In genomic region chr5:139167052-139167451, GRCh38 we compare ENCODE assay signal across 14 cellular contexts. TPM values are rescaled to one million over a fixed set of nuclear protein-coding genes. Genes with fewer than 3 reads are reported as not detected.
DNase-seq lines count a peak whose midpoint lies in the region; ATAC-seq and TF ChIP-seq lines count a peak whose summit lies in the region.
"Had no signal": no experiment of that assay in that cellular context is flagged by ENCODE, and none has a peak within 500 bp of the region (broad histone marks: within the 10 kb centered on the region; RNA-seq: fewer than 3 reads in every experiment).

No MANE protein-coding gene starts in this region.

- peaks cover 25% of the 10 kb centered on the region for H3K4me1 Mint-ChIP-seq in progenitor cell of endocrine pancreas (ENCODE audit: low read depth)
- peaks cover 29% of the 10 kb centered on the region for H3K4me1 Mint-ChIP-seq in endothelial cell (ENCODE audit: unreplicated experiment)
- peaks cover 5% of the 10 kb centered on the region for H3K4me1 Mint-ChIP-seq in activated T-cell treated with anti-CD3 and anti-CD28 coated beads, Interleukin-2, amount 50 U/mL, for 24 hours (ENCODE audit: low read depth)

- no peak overlapping the region for H3K23ac ChIP-seq in mesendoderm (ENCODE audit: low read length)

- no peak overlapping the region for H4K5ac ChIP-seq in mesendoderm (ENCODE audit: low read length)

- no peaks in the 10 kb centered on the region for H3K9me3 ChIP-seq in cardiac muscle cell (ENCODE audit: low read depth)
- H3K9me3 ChIP-seq: HAP-1 had no signal

- no peak overlapping the region for H3K4me3 Mint-ChIP-seq in progenitor cell of endocrine pancreas (ENCODE audit: low read depth)
- no peak overlapping the region for H3K4me3 Mint-ChIP-seq in endothelial cell (ENCODE audit: unreplicated experiment)
- H3K4me3 Mint-ChIP-seq in activated T-cell treated with anti-CD3 and anti-CD28 coated beads, Interleukin-2, amount 50 U/mL, for 24 hours = no peak overlapping the region
- H3K4me3 Mint-ChIP-seq: CD14-positive monocyte; CD8-positive, alpha-beta memory T cell had no signal

- H3K79me1 ChIP-seq in mesendoderm (ENCODE audit: low read length) = no peaks in the 10 kb centered on the region

- no peak overlapping the region for H3K9ac ChIP-seq in mesendoderm (ENCODE audit: low read length)

- peaks cover 28% of the 10 kb centered on the region for H3K4me1 ChIP-seq in cardiac muscle cell (ENCODE audit: low read depth)
- peaks cover 2% of the 10 kb centered on the region for H3K4me1 ChIP-seq in mesendoderm (ENCODE audit: control insufficient read depth, low read depth, low read length)
- H3K4me1 ChIP-seq: HAP-1 had no signal

- H3K36me3 Mint-ChIP-seq in progenitor cell of endocrine pancreas (ENCODE audit: insufficient read depth) (peaks cover 8% of the 10 kb centered on the region), endothelial cell (ENCODE audit: low read depth, unreplicated experiment) (peaks cover 6% of the 10 kb centered on the region)
- H3K36me3 Mint-ChIP-seq in activated T-cell treated with anti-CD3 and anti-CD28 coated beads, Interleukin-2, amount 50 U/mL, for 24 hours (ENCODE audit: low read depth) = peaks cover 5% of the 10 kb centered on the region

- peak overlapping the region; percentile 91 for H3K27ac ChIP-seq in cardiac muscle cell
- no peak overlapping the region for H3K27ac ChIP-seq in mesendoderm (ENCODE audit: low read depth, low read length)
- H3K27ac ChIP-seq: 22Rv1 had no signal

- no peak for ATAC-seq in left cardiac atrium

- H3K18ac ChIP-seq in mesendoderm (ENCODE audit: low read length) = no peak overlapping the region

- H3K27ac Mint-ChIP-seq in progenitor cell of endocrine pancreas (peak overlapping the region; percentile 59), endothelial cell (ENCODE audit: unreplicated experiment) (no peak overlapping the region)
- H3K27ac Mint-ChIP-seq in activated T-cell treated with anti-CD3 and anti-CD28 coated beads, Interleukin-2, amount 50 U/mL, for 24 hours = no peak overlapping the region
- H3K27ac Mint-ChIP-seq: CD8-positive, alpha-beta memory T cell had no signal

- H2AK5ac ChIP-seq in mesendoderm (ENCODE audit: low read length) = no peak overlapping the region

- no peak overlapping the region for H3K4ac ChIP-seq in mesendoderm (ENCODE audit: low read depth, low read length)

- intact Hi-C loops in left cardiac atrium (cut with DNase I) = no loop called here

- no peak overlapping the region for H3K4me2 ChIP-seq in mesendoderm (ENCODE audit: low read length)

- H3K9me3 Mint-ChIP-seq in progenitor cell of endocrine pancreas (ENCODE audit: low read depth) (peaks cover 9% of the 10 kb centered on the region), endothelial cell (ENCODE audit: unreplicated experiment) (peaks cover 5% of the 10 kb centered on the region)
- H3K9me3 Mint-ChIP-seq in activated T-cell treated with anti-CD3 and anti-CD28 coated beads, Interleukin-2, amount 50 U/mL, for 24 hours = peaks cover 5% of the 10 kb centered on the region

- no peak for DNase-seq in cardiac muscle cell (ENCODE audit: low read depth in 1 of 2, low spot score in 1 of 2)
- DNase-seq in left cardiac atrium = no peak
- DNase-seq in mesendoderm = peak; percentile 54
- DNase-seq in progenitor cell of endocrine pancreas (ENCODE audit: low spot score, unreplicated experiment) = no peak
- no peak for DNase-seq in ecto neural progenitor cell (ENCODE audit: low spot score)
- no peak for DNase-seq in endothelial cell (ENCODE audit: low spot score)
- DNase-seq in activated T-cell treated with anti-CD3 and anti-CD28 coated beads, Interleukin-2, amount 50 U/mL, for 24 hours = no peak
- DNase-seq: Caco-2; CD8-positive, alpha-beta memory T cell; DND-41; GF-D8 had no signal

- WGBS in mesendoderm (ENCODE audit: extremely low coverage, insufficient coverage, low lambda C conversion rate) = no CpG with 5 or more reads among the region's 8 CpGs

- H3K56ac ChIP-seq in mesendoderm (ENCODE audit: low read length) = no peak overlapping the region

- no peak overlapping the region for H3K4me3 ChIP-seq in cardiac muscle cell
- no peak overlapping the region for H3K4me3 ChIP-seq in mesendoderm (ENCODE audit: low read length)
- H3K4me3 ChIP-seq: HAP-1 had no signal

- H3K27me3 Mint-ChIP-seq in progenitor cell of endocrine pancreas (no peaks in the 10 kb centered on the region), endothelial cell (ENCODE audit: unreplicated experiment) (peaks cover 1% of the 10 kb centered on the region)
- H3K27me3 Mint-ChIP-seq in activated T-cell treated with anti-CD3 and anti-CD28 coated beads, Interleukin-2, amount 50 U/mL, for 24 hours = no peaks in the 10 kb centered on the region

- TF ChIP-seq CTCF in cardiac muscle cell (IDR thresholded peaks at IDR 0.05; ENCODE audit: low read depth, low read length) (no peak), progenitor cell of endocrine pancreas (IDR thresholded peaks at IDR 0.05; ENCODE audit: unreplicated experiment) (no peak), endothelial cell (IDR thresholded peaks at IDR 0.05; ENCODE audit: unreplicated experiment) (no peak)

- H3K27me3 ChIP-seq in cardiac muscle cell = no peaks in the 10 kb centered on the region
- no peaks in the 10 kb centered on the region for H3K27me3 ChIP-seq in mesendoderm (ENCODE audit: insufficient read depth, low read length, poor library complexity)

- H2BK15ac ChIP-seq in mesendoderm (replicated peaks; ENCODE audit: low read depth) = no peak overlapping the region

- H2BK5ac ChIP-seq in mesendoderm (ENCODE audit: low read length) = no peak overlapping the region

- no peak overlapping the region for H2BK120ac ChIP-seq in mesendoderm (ENCODE audit: low read depth, low read length)

- H4K8ac ChIP-seq in mesendoderm (ENCODE audit: low read depth, low read length) = no peak overlapping the region

- H3K36me3 ChIP-seq in cardiac muscle cell (no peaks in the 10 kb centered on the region), mesendoderm (ENCODE audit: control insufficient read depth, insufficient read depth, low read length) (no peaks in the 10 kb centered on the region)
- H3K36me3 ChIP-seq: HAP-1 had no signal

- H3K79me2 ChIP-seq in mesendoderm (ENCODE audit: control insufficient read depth, insufficient read depth, low read length) = no peaks in the 10 kb centered on the region

RNA-seq across cellular contexts. Expression of gene SIL1, which starts 31.1 kb away (rescaled TPM):
- total RNA-seq in cardiac muscle cell (42.4 and 49.8 TPM in 2 replicates), left cardiac atrium (10 to 100 TPM; 41.4 to 42.5 TPM), progenitor cell of endocrine pancreas (26.0 and 26.7 TPM in 2 replicates), endothelial cell (ENCODE audit: unreplicated experiment) (35.6 TPM)
- 40.5 and 56.5 TPM in 2 replicates for polyA plus RNA-seq in cardiac muscle cell
- 2.6 TPM for polyA plus RNA-seq in mesendoderm (2013, experiment 1 of 2)
- 2.6 TPM for polyA plus RNA-seq in mesendoderm (2013, experiment 2 of 2)
